Comparison of ENCODE assay signal across 13 cellular contexts in genomic region chr6:52557389-52558265, GRCh38. TPM values are rescaled to one million over a fixed set of nuclear protein-coding genes. Genes with fewer than 3 reads are reported as not detected.
DNase-seq lines count a peak whose midpoint lies in the region; ATAC-seq and TF ChIP-seq lines count a peak whose summit lies in the region.
"Had no signal": no experiment of that assay in that cellular context is flagged by ENCODE, and none has a peak within 500 bp of the region (broad histone marks: within the 10 kb centered on the region; RNA-seq: fewer than 3 reads in every experiment).

No MANE protein-coding gene starts in this region.

- no peaks in the 10 kb centered on the region for H3K27me3 ChIP-seq in GM23248 (replicated peaks; ENCODE audit: insufficient read depth)
- no peaks in the 10 kb centered on the region for H3K27me3 ChIP-seq in OCI-LY1 (ENCODE audit: insufficient read depth, low read length)

- H2AFZ ChIP-seq in GM23248 (no peak overlapping the region), OCI-LY1 (ENCODE audit: low read length) (no peak overlapping the region)

- H3K36me3 ChIP-seq in GM23248 (ENCODE audit: low read depth) (peaks cover 9% of the 10 kb centered on the region; the same call in 1 of the 2 replicates), OCI-LY1 (ENCODE audit: insufficient read depth, low read length) (peaks cover 30% of the 10 kb centered on the region)

- no peak overlapping the region for H3K4me3 Mint-ChIP-seq in osteocyte (ENCODE audit: unreplicated experiment)
- H3K4me3 Mint-ChIP-seq: activated CD4-positive, alpha-beta T cell treated with anti-CD3 and anti-CD28 coated beads, Interleukin-2, amount 10 ng/mL, durations not matched to agents 24 days and 14 days; activated T-helper 1 cell treated with anti-CD3 and anti-CD28 coated beads, Interleukin-12 subunit alpha, Interleukin-12 subunit beta, Interleukin-2, Interleukin-4 antibody, amounts not matched to agents 30 ng/mL and 10 ng/mL and 1 ng/mL, durations not matched to agents 14 hours and 24 hours and 36 hours; brain had no signal

- peaks cover 24% of the 10 kb centered on the region for H3K36me3 Mint-ChIP-seq in osteocyte (ENCODE audit: unreplicated experiment)
- H3K36me3 Mint-ChIP-seq: brain had no signal

- H3K4me1 ChIP-seq in GM23248 (ENCODE audit: insufficient read depth) (peaks cover 88% of the 10 kb centered on the region), OCI-LY1 (ENCODE audit: insufficient read depth, low read length, severe bottlenecking) (peaks cover 52% of the 10 kb centered on the region)

- peak overlapping the region; percentile 57 for H3K9ac ChIP-seq in GM23248
- H3K9ac ChIP-seq in OCI-LY1 (ENCODE audit: low read length): no peak overlapping the region

- no peaks in the 10 kb centered on the region for H4K20me1 ChIP-seq in GM23248 (ENCODE audit: insufficient read depth)
- H4K20me1 ChIP-seq in OCI-LY1 (ENCODE audit: insufficient read depth, low read length): no peaks in the 10 kb centered on the region

- H3K79me2 ChIP-seq in GM23248 (ENCODE audit: insufficient read depth): peaks cover 100% of the 10 kb centered on the region
- H3K79me2 ChIP-seq in OCI-LY1 (ENCODE audit: insufficient read depth, low read length): peaks cover 74% of the 10 kb centered on the region

- TF ChIP-seq CTCF in OCI-LY1 (IDR thresholded peaks at IDR 0.05; ENCODE audit: low read length) (no peak), fibroblast of villous mesenchyme (IDR thresholded peaks at IDR 0.05; ENCODE audit: insufficient read depth, low read depth, low read length) (no peak), osteocyte (IDR thresholded peaks at IDR 0.05) (no peak)

- peak overlapping the region; percentile 59 for H3K4me2 ChIP-seq in GM23248 (ENCODE audit: unreplicated experiment)
- 0 out of 2 replicates have a peak overlapping the region, but pooled peaks have one; percentile 4 for H3K4me2 ChIP-seq in OCI-LY1 (ENCODE audit: low read length)

- H3K9me2 ChIP-seq in GM23248 (ENCODE audit: insufficient read depth) (no peaks in the 10 kb centered on the region), OCI-LY1 (ENCODE audit: low read depth, low read length) (no peaks in the 10 kb centered on the region)

- H3K4me3 ChIP-seq in GM23248: peak overlapping the region; percentile 3; the same call in 1 of the 2 replicates
- H3K4me3 ChIP-seq in OCI-LY1 (ENCODE audit: low read depth, low read length, poor library complexity, severe bottlenecking): no peak overlapping the region
- H3K4me3 ChIP-seq in fibroblast of villous mesenchyme (ENCODE audit: low read depth, low read length): no peak overlapping the region
- H3K4me3 ChIP-seq: lung had no signal

- H3F3A ChIP-seq in GM23248 (ENCODE audit: insufficient read depth) (peaks cover 76% of the 10 kb centered on the region), OCI-LY1 (ENCODE audit: insufficient read depth, low read length) (no peaks in the 10 kb centered on the region)

- intact Hi-C loops in head of caudate nucleus (cut with DNase I): no loop called here

- no peaks in the 10 kb centered on the region for H3K9me3 ChIP-seq in GM23248 (ENCODE audit: low read depth)
- H3K9me3 ChIP-seq in OCI-LY1 (ENCODE audit: low read length): no peaks in the 10 kb centered on the region

- peak; percentile 46 for DNase-seq in GM23248
- peak; percentile 68 for DNase-seq in fibroblast of villous mesenchyme (ENCODE audit: low read depth)
- DNase-seq in osteocyte (ENCODE audit: extremely low spot score, unreplicated experiment): no peak
- DNase-seq in effector CD4-positive, alpha-beta T cell: no peak
- DNase-seq in head of caudate nucleus: no peak
- no peak for DNase-seq in AG08395 (ENCODE audit: low spot score)
- DNase-seq: activated CD4-positive, alpha-beta T cell treated with anti-CD3 and anti-CD28 coated beads, Interleukin-2, amount 10 ng/mL, durations not matched to agents 24 days and 14 days; occipital lobe had no signal

- H3K4me1 Mint-ChIP-seq in osteocyte (ENCODE audit: unreplicated experiment): peaks cover 88% of the 10 kb centered on the region
- H3K4me1 Mint-ChIP-seq: activated CD4-positive, alpha-beta T cell treated with anti-CD3 and anti-CD28 coated beads, Interleukin-2, amount 10 ng/mL, durations not matched to agents 24 days and 14 days had no signal

- H3K27ac Mint-ChIP-seq in osteocyte (ENCODE audit: unreplicated experiment): peak overlapping the region; percentile 97
- H3K27ac Mint-ChIP-seq: activated CD4-positive, alpha-beta T cell treated with anti-CD3 and anti-CD28 coated beads, Interleukin-2, amount 10 ng/mL, durations not matched to agents 24 days and 14 days; activated T-helper 1 cell treated with anti-CD3 and anti-CD28 coated beads, Interleukin-12 subunit alpha, Interleukin-12 subunit beta, Interleukin-2, Interleukin-4 antibody, amounts not matched to agents 30 ng/mL and 10 ng/mL and 1 ng/mL, durations not matched to agents 14 hours and 24 hours and 36 hours had no signal

- H3K27ac ChIP-seq in GM23248 (peak overlapping the region; percentile 74), OCI-LY1 (ENCODE audit: low read depth, low read length, poor library complexity, severe bottlenecking) (peak overlapping the region; percentile 58)

- WGBS in GM23248 (ENCODE audit: low coverage in 1 of 2, low lambda C conversion rate in 2 of 2, missing lambda C conversion rate in 2 of 2), 2 experiments: 26 to 27% methylated on average over 11 of the region's 11 CpGs

- H3K27me3 Mint-ChIP-seq in osteocyte (ENCODE audit: unreplicated experiment): no peaks in the 10 kb centered on the region
- H3K27me3 Mint-ChIP-seq: activated CD4-positive, alpha-beta T cell treated with anti-CD3 and anti-CD28 coated beads, Interleukin-2, amount 10 ng/mL, durations not matched to agents 24 days and 14 days; brain had no signal

- in situ Hi-C loops in GM23248 (cut with MboI): no loop called here

- no peaks in the 10 kb centered on the region for H3K9me3 Mint-ChIP-seq in osteocyte (ENCODE audit: unreplicated experiment)
- H3K9me3 Mint-ChIP-seq: activated CD4-positive, alpha-beta T cell treated with anti-CD3 and anti-CD28 coated beads, Interleukin-2, amount 10 ng/mL, durations not matched to agents 24 days and 14 days; activated T-helper 1 cell treated with anti-CD3 and anti-CD28 coated beads, Interleukin-12 subunit alpha, Interleukin-12 subunit beta, Interleukin-2, Interleukin-4 antibody, amounts not matched to agents 30 ng/mL and 10 ng/mL and 1 ng/mL, durations not matched to agents 14 hours and 24 hours and 36 hours; brain had no signal

- no peak for ATAC-seq in GM21723 (IDR thresholded peaks at IDR 0.05; ENCODE audit: unreplicated experiment)

RNA-seq across cellular contexts. Expression of gene TRAM2, which starts 19.2 kb away (rescaled TPM):
- total RNA-seq in GM23248 (2014; rRNA removed; shearing (Covaris generic)): 174 and 182 TPM in 2 replicates
- 141 and 145 TPM in 2 replicates for polyA plus RNA-seq in GM23248 (2016; fragmentation: Nextera tagmentation; extraction: Ambion mirVana)
- total RNA-seq in fibroblast of villous mesenchyme: 159 and 196 TPM in 2 replicates
- 320 and 339 TPM in 2 replicates for total RNA-seq in osteocyte

Comparison
In these comparisons a context has a peak if more than half of its experiments do, and no peak if none do; other contexts are left out.
1. DNase-seq: peak in GM23248 (single experiment) and fibroblast of villous mesenchyme (single experiment); none in osteocyte (single experiment), effector CD4-positive, alpha-beta T cell (single experiment), head of caudate nucleus (0 of 42) and AG08395 (single experiment).